1 cellular context compared by ENCODE assay signal in the genomic region with DNA sequence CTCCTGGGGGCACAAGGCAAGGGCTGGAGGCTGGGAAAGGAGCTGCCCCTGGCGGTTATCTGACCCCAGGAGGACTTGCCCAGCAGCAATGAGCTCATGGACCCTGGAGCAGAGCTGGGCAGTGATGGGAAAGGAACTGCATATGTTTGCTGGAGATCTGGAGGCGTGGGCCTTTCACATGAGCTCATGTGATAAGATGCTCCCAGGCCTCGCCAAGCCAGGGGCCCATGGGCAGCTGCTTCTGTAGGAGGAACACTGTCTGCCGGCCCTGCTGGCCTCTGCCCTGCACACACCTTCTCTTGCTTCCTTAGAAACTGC.
TF ChIP-seq lines count a peak whose summit lies in the region.

No MANE protein-coding gene starts in this region.

TF ChIP-seq in HepG2, 621 proteins besides CTCF, POLR2A, EP300 and RAD21:
- TF ChIP-seq, protein P1, sequence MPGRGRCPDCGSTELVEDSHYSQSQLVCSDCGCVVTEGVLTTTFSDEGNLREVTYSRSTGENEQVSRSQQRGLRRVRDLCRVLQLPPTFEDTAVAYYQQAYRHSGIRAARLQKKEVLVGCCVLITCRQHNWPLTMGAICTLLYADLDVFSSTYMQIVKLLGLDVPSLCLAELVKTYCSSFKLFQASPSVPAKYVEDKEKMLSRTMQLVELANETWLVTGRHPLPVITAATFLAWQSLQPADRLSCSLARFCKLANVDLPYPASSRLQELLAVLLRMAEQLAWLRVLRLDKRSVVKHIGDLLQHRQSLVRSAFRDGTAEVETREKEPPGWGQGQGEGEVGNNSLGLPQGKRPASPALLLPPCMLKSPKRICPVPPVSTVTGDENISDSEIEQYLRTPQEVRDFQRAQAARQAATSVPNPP (CRISPR knock-in tag; IDR thresholded peaks at IDR 0.05) = no peak
- no peak for TF ChIP-seq HOXA3 (CRISPR knock-in tag; IDR thresholded peaks at IDR 0.05)
- no peak for TF ChIP-seq MEIS1 (CRISPR knock-in tag; IDR thresholded peaks at IDR 0.05; ENCODE audit: borderline replicate concordance)
- TF ChIP-seq, protein P2, sequence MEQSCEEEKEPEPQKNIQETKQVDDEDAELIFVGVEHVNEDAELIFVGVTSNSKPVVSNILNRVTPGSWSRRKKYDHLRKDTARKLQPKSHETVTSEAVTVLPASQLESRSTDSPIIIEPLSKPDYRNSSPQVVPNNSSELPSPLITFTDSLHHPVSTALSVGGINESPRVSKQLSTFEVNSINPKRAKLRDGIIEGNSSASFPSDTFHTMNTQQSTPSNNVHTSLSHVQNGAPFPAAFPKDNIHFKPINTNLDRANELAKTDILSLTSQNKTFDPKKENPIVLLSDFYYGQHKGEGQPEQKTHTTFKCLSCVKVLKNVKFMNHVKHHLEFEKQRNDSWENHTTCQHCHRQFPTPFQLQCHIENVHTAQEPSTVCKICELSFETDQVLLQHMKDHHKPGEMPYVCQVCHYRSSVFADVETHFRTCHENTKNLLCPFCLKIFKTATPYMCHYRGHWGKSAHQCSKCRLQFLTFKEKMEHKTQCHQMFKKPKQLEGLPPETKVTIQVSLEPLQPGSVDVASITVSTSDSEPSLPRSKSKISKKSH (CRISPR knock-in tag; IDR thresholded peaks at IDR 0.05; ENCODE audit: borderline replicate concordance) = 0 out of 2 replicates have a peak, but pooled peaks have one; percentile 74
- TF ChIP-seq YEATS2 (CRISPR knock-in tag; IDR thresholded peaks at IDR 0.05; ENCODE audit: borderline replicate concordance) = 0 out of 2 replicates have a peak, but pooled peaks have one; percentile 11
- TF ChIP-seq SP4 (CRISPR knock-in tag; IDR thresholded peaks at IDR 0.05) = 0 out of 2 replicates have a peak, but pooled peaks have one; percentile 0
- TF ChIP-seq, protein P3, sequence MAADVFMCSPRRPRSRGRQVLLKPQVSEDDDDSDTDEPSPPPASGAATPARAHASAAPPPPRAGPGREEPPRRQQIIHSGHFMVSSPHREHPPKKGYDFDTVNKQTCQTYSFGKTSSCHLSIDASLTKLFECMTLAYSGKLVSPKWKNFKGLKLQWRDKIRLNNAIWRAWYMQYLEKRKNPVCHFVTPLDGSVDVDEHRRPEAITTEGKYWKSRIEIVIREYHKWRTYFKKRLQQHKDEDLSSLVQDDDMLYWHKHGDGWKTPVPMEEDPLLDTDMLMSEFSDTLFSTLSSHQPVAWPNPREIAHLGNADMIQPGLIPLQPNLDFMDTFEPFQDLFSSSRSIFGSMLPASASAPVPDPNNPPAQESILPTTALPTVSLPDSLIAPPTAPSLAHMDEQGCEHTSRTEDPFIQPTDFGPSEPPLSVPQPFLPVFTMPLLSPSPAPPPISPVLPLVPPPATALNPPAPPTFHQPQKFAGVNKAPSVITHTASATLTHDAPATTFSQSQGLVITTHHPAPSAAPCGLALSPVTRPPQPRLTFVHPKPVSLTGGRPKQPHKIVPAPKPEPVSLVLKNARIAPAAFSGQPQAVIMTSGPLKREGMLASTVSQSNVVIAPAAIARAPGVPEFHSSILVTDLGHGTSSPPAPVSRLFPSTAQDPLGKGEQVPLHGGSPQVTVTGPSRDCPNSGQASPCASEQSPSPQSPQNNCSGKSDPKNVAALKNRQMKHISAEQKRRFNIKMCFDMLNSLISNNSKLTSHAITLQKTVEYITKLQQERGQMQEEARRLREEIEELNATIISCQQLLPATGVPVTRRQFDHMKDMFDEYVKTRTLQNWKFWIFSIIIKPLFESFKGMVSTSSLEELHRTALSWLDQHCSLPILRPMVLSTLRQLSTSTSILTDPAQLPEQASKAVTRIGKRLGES (CRISPR knock-in tag; IDR thresholded peaks at IDR 0.05; ENCODE audit: borderline replicate concordance) = no peak
- no peak for TF ChIP-seq HCFC1 (IDR thresholded peaks at IDR 0.05; ENCODE audit: low read depth, low read length)
- TF ChIP-seq, protein P4, sequence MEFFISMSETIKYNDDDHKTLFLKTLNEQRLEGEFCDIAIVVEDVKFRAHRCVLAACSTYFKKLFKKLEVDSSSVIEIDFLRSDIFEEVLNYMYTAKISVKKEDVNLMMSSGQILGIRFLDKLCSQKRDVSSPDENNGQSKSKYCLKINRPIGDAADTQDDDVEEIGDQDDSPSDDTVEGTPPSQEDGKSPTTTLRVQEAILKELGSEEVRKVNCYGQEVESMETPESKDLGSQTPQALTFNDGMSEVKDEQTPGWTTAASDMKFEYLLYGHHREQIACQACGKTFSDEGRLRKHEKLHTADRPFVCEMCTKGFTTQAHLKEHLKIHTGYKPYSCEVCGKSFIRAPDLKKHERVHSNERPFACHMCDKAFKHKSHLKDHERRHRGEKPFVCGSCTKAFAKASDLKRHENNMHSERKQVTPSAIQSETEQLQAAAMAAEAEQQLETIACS (CRISPR knock-in tag; IDR thresholded peaks at IDR 0.05) = no peak
- TF ChIP-seq NCOA5 (CRISPR knock-in tag; IDR thresholded peaks at IDR 0.05) = no peak
- TF ChIP-seq, protein P5, sequence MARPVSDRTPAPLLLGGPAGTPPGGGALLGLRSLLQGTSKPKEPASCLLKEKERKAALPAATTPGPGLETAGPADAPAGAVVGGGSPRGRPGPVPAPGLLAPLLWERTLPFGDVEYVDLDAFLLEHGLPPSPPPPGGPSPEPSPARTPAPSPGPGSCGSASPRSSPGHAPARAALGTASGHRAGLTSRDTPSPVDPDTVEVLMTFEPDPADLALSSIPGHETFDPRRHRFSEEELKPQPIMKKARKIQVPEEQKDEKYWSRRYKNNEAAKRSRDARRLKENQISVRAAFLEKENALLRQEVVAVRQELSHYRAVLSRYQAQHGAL (CRISPR knock-in tag; IDR thresholded peaks at IDR 0.05; ENCODE audit: not compliant biosample characterization) = no peak
- no peak for TF ChIP-seq STAG1 (CRISPR knock-in tag; IDR thresholded peaks at IDR 0.05)
